ENCODE assay signal across 25 cellular contexts in genomic region chr5:158205992-158206391, GRCh38.
"Had no signal": no experiment of that assay in that cellular context is flagged by ENCODE, and none has a peak within 500 bp of the region (broad histone marks: within the 10 kb centered on the region; RNA-seq: fewer than 3 reads in every experiment).

No MANE protein-coding gene starts in this region.

- H3K4me1 ChIP-seq: stomach, suprapubic skin, thyroid gland, tibial artery, tibial nerve, transverse colon, upper lobe of left lung, upper lobe of right lung, uterus, vagina had no signal

- ATAC-seq: stimulated activated effector memory CD8-positive, alpha-beta T cell treated with anti-CD3 and anti-CD28 coated beads, Interleukin-12 subunit alpha, Interleukin-12 subunit beta, amount 100 ng/mL, for 72 hours; stimulated activated memory B cell treated with anti-CD40 and anti-IgM and Interleukin-4, amounts not matched to agents 10 μg/mL and 1 μg/mL and 100 μg/mL, for 72 hours; stimulated activated naive B cell treated with anti-CD40 and anti-IgM and Interleukin-4, amounts not matched to agents 10 μg/mL and 1 μg/mL and 100 μg/mL, for 72 hours; stimulated activated naive CD8-positive, alpha-beta T cell treated with anti-CD3 and anti-CD28 coated beads, Interleukin-15, amount 100 ng/mL, for 72 hours; stimulated activated naive CD8-positive, alpha-beta T cell treated with anti-CD3 and anti-CD28 coated beads, Interleukin-15, Interleukin-2, amounts not matched to agents 100 U/mL and 50 U/mL, for 24 hours; upper lobe of right lung had no signal

- H3K9me3 ChIP-seq: stomach, suprapubic skin, testis, thoracic aorta, thyroid gland, tibial nerve, transverse colon, upper lobe of left lung, upper lobe of right lung, uterus, vagina had no signal

- H3K27me3 ChIP-seq: suprapubic skin, testis, thyroid gland, tibial artery, tibial nerve, transverse colon, upper lobe of left lung, upper lobe of right lung, uterus, vagina had no signal

- H3K36me3 ChIP-seq: stomach, suprapubic skin, thoracic aorta, thyroid gland, tibial artery, tibial nerve, transverse colon, upper lobe of left lung, upper lobe of right lung, uterus, vagina had no signal

- DNase-seq: stimulated activated CD4-positive, alpha-beta T cell treated with anti-CD3 and anti-CD28 coated beads, Interleukin-2, amount 100 ng/mL, for 48 hours; stimulated activated CD4-positive, alpha-beta T cell treated with anti-CD3 and anti-CD28 coated beads, Interleukin-4, amount 100 ng/mL, for 1 hour; stimulated activated CD4-positive, alpha-beta T cell treated with anti-CD3 and anti-CD28 coated beads, Interleukin-4, amount 100 ng/mL, for 24 hours; stimulated activated CD4-positive, alpha-beta T cell treated with anti-CD3 and anti-CD28 coated beads, Interleukin-4, amount 100 ng/mL, for 4 hours; stimulated activated CD8-positive, alpha-beta memory T cell treated with anti-CD3 and anti-CD28 coated beads, Interleukin-4, amount 100 ng/mL, for 48 hours; stimulated activated naive B cell treated with anti-CD40 and anti-IgM and Interleukin-4, amounts not matched to agents 10 μg/mL and 1 μg/mL and 100 μg/mL, for 72 hours; stimulated activated naive CD4-positive, alpha-beta T cell; stimulated activated naive CD4-positive, alpha-beta T cell treated with Interleukin-2 at 50 U/mL for 16 hours; stimulated activated naive CD8-positive, alpha-beta T cell treated with anti-CD3 and anti-CD28 coated beads, Interleukin-15, amount 100 ng/mL, for 72 hours; stimulated activated naive CD8-positive, alpha-beta T cell treated with anti-CD3 and anti-CD28 coated beads, Interleukin-15, Interleukin-2, amounts not matched to agents 100 U/mL and 50 U/mL, for 24 hours; stomach; substantia nigra; testis; thyroid gland; tibial artery; transverse colon; upper lobe of right lung; uterus had no signal

- H3K4me3 ChIP-seq: stomach, suprapubic skin, testis, thoracic aorta, thyroid gland, tibial artery, tibial nerve, transverse colon, upper lobe of left lung, upper lobe of right lung, uterus, vagina had no signal

- H3K27ac ChIP-seq: stomach, suprapubic skin, testis, thoracic aorta, thyroid gland, tibial artery, tibial nerve, transverse colon, upper lobe of left lung, upper lobe of right lung, uterus, vagina had no signal
